In the genomic region with DNA sequence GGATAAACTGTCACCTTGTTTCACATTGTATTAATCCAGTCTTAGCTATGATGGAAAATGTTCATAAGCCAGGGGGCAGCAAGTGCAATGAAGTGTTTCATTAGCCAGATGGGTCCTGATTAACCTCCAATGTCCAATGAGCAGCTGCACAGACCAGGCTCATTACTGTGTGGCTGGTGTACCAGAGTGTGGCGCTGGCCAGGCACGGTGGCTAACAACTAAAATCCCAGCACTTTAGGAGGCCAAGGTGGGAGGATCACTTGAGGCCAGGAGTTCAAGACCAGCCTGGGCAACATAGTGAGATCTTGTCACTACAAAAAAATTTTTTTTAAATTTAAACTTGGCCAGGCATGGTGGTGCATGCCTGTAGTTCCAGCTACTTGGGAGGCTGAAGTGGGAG, we compare ENCODE assay signal across 20 cellular contexts.
DNase-seq lines count a peak whose midpoint lies in the region; ATAC-seq and TF ChIP-seq lines count a peak whose summit lies in the region.
"Had no signal": no experiment of that assay in that cellular context is flagged by ENCODE, and none has a peak within 500 bp of the region (broad histone marks: within the 10 kb centered on the region; RNA-seq: fewer than 3 reads in every experiment).

No MANE protein-coding gene starts in this region.

- H3K4me1 Mint-ChIP-seq in osteocyte (ENCODE audit: unreplicated experiment), result no peaks in the 10 kb centered on the region
- no peaks in the 10 kb centered on the region for H3K4me1 Mint-ChIP-seq in T-cell
- H3K4me1 Mint-ChIP-seq: activated naive CD8-positive, alpha-beta T cell treated with anti-CD3 and anti-CD28 coated beads, Interleukin-2, amount 10 ng/mL, durations not matched to agents 7 days and 5 days; stimulated activated memory B cell treated with anti-CD40 and anti-IgM and Interleukin-4, amounts not matched to agents 10 μg/mL and 1 μg/mL and 100 μg/mL, for 72 hours had no signal

- H3K27me3 ChIP-seq in IMR-90 (ENCODE audit: control insufficient read depth, insufficient read depth, low read length) (no peaks in the 10 kb centered on the region), WERI-Rb-1 (ENCODE audit: insufficient read depth, low read depth, severe bottlenecking) (no peaks in the 10 kb centered on the region)
- H3K27me3 ChIP-seq: body of pancreas, colonic mucosa had no signal

- POLR2A ChIA-PET in IMR-90 (lab: Charles Lee; ENCODE audit: unreplicated experiment), result no interaction called here
- POLR2A ChIA-PET in T-cell (lab: Charles Lee), result no interaction called here

- no peak overlapping the region for H3K4ac ChIP-seq in IMR-90 (ENCODE audit: low read depth, low read length)

- no peaks in the 10 kb centered on the region for H3K9me1 ChIP-seq in IMR-90 (ENCODE audit: insufficient read depth, low read length)

- no peak overlapping the region for H2AK5ac ChIP-seq in IMR-90 (ENCODE audit: low read depth, low read length)

- intact Hi-C loops in IMR-90 (cut with micrococcal nuclease), result no loop called here

- H3K27me3 Mint-ChIP-seq in osteocyte (ENCODE audit: unreplicated experiment) (no peaks in the 10 kb centered on the region), T-cell (peaks cover 12 to 22% of the 10 kb centered on the region in 2 donors)

- H3K36me3 Mint-ChIP-seq in osteocyte (ENCODE audit: unreplicated experiment), result no peaks in the 10 kb centered on the region
- H3K36me3 Mint-ChIP-seq in T-cell, result no peaks in the 10 kb centered on the region
- H3K36me3 Mint-ChIP-seq: activated naive CD8-positive, alpha-beta T cell treated with anti-CD3 and anti-CD28 coated beads, Interleukin-2, amount 10 ng/mL, durations not matched to agents 7 days and 5 days; stimulated activated memory B cell treated with anti-CD40 and anti-IgM and Interleukin-4, amounts not matched to agents 10 μg/mL and 1 μg/mL and 100 μg/mL, for 72 hours had no signal

- H3K14ac ChIP-seq in IMR-90 (replicated peaks; ENCODE audit: low read depth, low read length), result no peak overlapping the region

- no peak for TF ChIP-seq RAD21 in IMR-90 (IDR thresholded peaks at IDR 0.05; ENCODE audit: low read length)

- TF ChIP-seq CTCF in IMR-90 (conservative IDR thresholded peaks at IDR 0.05; ENCODE audit: low read depth, low read length) (0 out of 2 replicates have a peak, but pooled peaks have one; percentile 5), WERI-Rb-1 (IDR thresholded peaks at IDR 0.05; ENCODE audit: low read depth, low read length) (peak; percentile 63), osteocyte (IDR thresholded peaks at IDR 0.05) (no peak)

- no peak overlapping the region for H4K8ac ChIP-seq in IMR-90 (ENCODE audit: low read depth in 2 of 2, low read length in 2 of 2)

- TF ChIP-seq POLR2A in IMR-90 (IDR thresholded peaks at IDR 0.05; ENCODE audit: low read depth, low read length), result no peak

- H3K9ac ChIP-seq in IMR-90 (ENCODE audit: low read depth, low read length), result no peak overlapping the region

- no peak overlapping the region for H4K91ac ChIP-seq in IMR-90 (ENCODE audit: insufficient read depth, low read depth, low read length)

- peaks cover 4% of the 10 kb centered on the region; the same call in 1 of the 2 replicates for H3K4me1 ChIP-seq in IMR-90 (ENCODE audit: control insufficient read depth, insufficient read depth, low read length)
- H3K4me1 ChIP-seq: colonic mucosa had no signal

- no peak overlapping the region for H2BK15ac ChIP-seq in IMR-90 (ENCODE audit: low read depth, low read length)

- H3K27ac ChIP-seq in IMR-90 (ENCODE audit: insufficient read depth, low read length), result no peak overlapping the region
- no peak overlapping the region for H3K27ac ChIP-seq in WERI-Rb-1
- H3K27ac ChIP-seq: colonic mucosa had no signal

- no peak overlapping the region for H3K18ac ChIP-seq in IMR-90 (ENCODE audit: low read depth, low read length)

- H3K79me1 ChIP-seq in IMR-90 (ENCODE audit: low read depth in 1 of 2, low read length in 2 of 2), result no peaks in the 10 kb centered on the region

- no peak overlapping the region for H4K5ac ChIP-seq in IMR-90 (ENCODE audit: low read depth, low read length)

- H3K4me3 Mint-ChIP-seq in osteocyte (ENCODE audit: unreplicated experiment) (no peak overlapping the region), T-cell (no peak overlapping the region)
- H3K4me3 Mint-ChIP-seq: activated naive CD8-positive, alpha-beta T cell treated with anti-CD3 and anti-CD28 coated beads, Interleukin-2, amount 10 ng/mL, durations not matched to agents 7 days and 5 days; endodermal cell; stimulated activated memory B cell treated with anti-CD40 and anti-IgM and Interleukin-4, amounts not matched to agents 10 μg/mL and 1 μg/mL and 100 μg/mL, for 72 hours had no signal

- dilution Hi-C loops in IMR-90 (cut with HindIII; ENCODE audit: low sequenced_read_pairs, unreplicated experiment), result no loop called here

- peak; percentile 65 for DNase-seq in DMS 273 (lab: John Stamatoyannopoulos, UW; ENCODE audit: unreplicated experiment)
- DNase-seq in IMR-90, result no peak
- DNase-seq in WERI-Rb-1, result peak; percentile 83
- peak; percentile 27 for DNase-seq in osteocyte (ENCODE audit: extremely low spot score, unreplicated experiment)
- DNase-seq in activated CD4-positive, alpha-beta T cell treated with anti-CD3 and anti-CD28 coated beads, Interleukin-2, amount 50 U/mL, for 4 hours, result no peak
- DNase-seq in HPDE6-E6E7 (ENCODE audit: extremely low spot score), result no peak
- DNase-seq in T-cell, result no peak
- DNase-seq: activated CD4-positive, alpha-beta T cell treated with anti-CD3 and anti-CD28 coated beads for 1 hour; activated naive CD8-positive, alpha-beta T cell treated with anti-CD3 and anti-CD28 coated beads, Interleukin-2, amount 10 ng/mL, durations not matched to agents 7 days and 5 days; AML-193; body of pancreas; colonic mucosa; endodermal cell; islet precursor cell; NCI-H1417 treated with DMSO at 0.1 percent for 48 hours; retina had no signal

- H2BK120ac ChIP-seq in IMR-90 (ENCODE audit: low read depth, low read length), result no peak overlapping the region

- no TSS peak for BruUV-seq in IMR-90 (replicated peaks; lab: Mats Ljungman, UMichigan)

- no peak overlapping the region for H3K4me2 ChIP-seq in IMR-90 (ENCODE audit: low read depth, low read length)

- in situ Hi-C loops in IMR-90 (cut with MboI; ENCODE audit: low sequenced_read_pairs), result no loop called here

- H3K4me3 ChIP-seq in IMR-90 (ENCODE audit: insufficient read depth, low read depth, low read length), result no peak overlapping the region
- H3K4me3 ChIP-seq in WERI-Rb-1 (ENCODE audit: low read depth, low read length), result no peak overlapping the region
- H3K4me3 ChIP-seq: body of pancreas, colonic mucosa, GM12878 had no signal

- no peaks in the 10 kb centered on the region for H4K20me1 ChIP-seq in IMR-90 (ENCODE audit: insufficient read depth, low read length)

- no peak for ATAC-seq in IMR-90 (ENCODE audit: low read depth)
- no peak for ATAC-seq in T-cell (replicated peaks in 1 of 4)
- ATAC-seq: GM12878; Panc1; SK-N-SH treated with all-trans-retinoic acid at 6 μM for 48 hours; stimulated activated memory B cell treated with anti-CD40 and anti-IgM and Interleukin-4, amounts not matched to agents 10 μg/mL and 1 μg/mL and 100 μg/mL, for 72 hours had no signal

- CTCF ChIA-PET in IMR-90 (lab: Yijun Ruan, JAX), result no interaction called here
- CTCF ChIA-PET in T-cell (lab: Charles Lee), result no interaction called here

- no peak overlapping the region for H2BK5ac ChIP-seq in IMR-90 (ENCODE audit: low read depth, low read length, poor library complexity, severe bottlenecking)

- H3K23ac ChIP-seq in IMR-90 (ENCODE audit: low read depth, low read length), result no peak overlapping the region

- no peak overlapping the region for H2BK20ac ChIP-seq in IMR-90 (ENCODE audit: low read depth, low read length)

- H3K9me3 Mint-ChIP-seq in osteocyte (ENCODE audit: unreplicated experiment), result no peaks in the 10 kb centered on the region
- peaks cover 0 to 2% (median 0%) of the 10 kb centered on the region in 3 donors for H3K9me3 Mint-ChIP-seq in T-cell
- H3K9me3 Mint-ChIP-seq: activated naive CD8-positive, alpha-beta T cell treated with anti-CD3 and anti-CD28 coated beads, Interleukin-2, amount 10 ng/mL, durations not matched to agents 7 days and 5 days had no signal

- no peaks in the 10 kb centered on the region for H3K36me3 ChIP-seq in IMR-90 (ENCODE audit: control insufficient read depth, insufficient read depth, low read length)
- H3K36me3 ChIP-seq in WERI-Rb-1, result no peaks in the 10 kb centered on the region
- H3K36me3 ChIP-seq: colonic mucosa had no signal

- 100% methylated on average over 1 of the region's 2 CpGs; no CpG with 5 or more reads in 1 of the 2 experiments for WGBS in IMR-90 (ENCODE audit: extremely low coverage in 2 of 2, insufficient read length in 1 of 2), 2 experiments

- H3K27ac Mint-ChIP-seq in osteocyte (ENCODE audit: unreplicated experiment) (no peak overlapping the region), T-cell (no peak overlapping the region)
- H3K27ac Mint-ChIP-seq: activated naive CD8-positive, alpha-beta T cell treated with anti-CD3 and anti-CD28 coated beads, Interleukin-2, amount 10 ng/mL, durations not matched to agents 7 days and 5 days; endodermal cell; stimulated activated memory B cell treated with anti-CD40 and anti-IgM and Interleukin-4, amounts not matched to agents 10 μg/mL and 1 μg/mL and 100 μg/mL, for 72 hours had no signal

- no peak overlapping the region for H2AFZ ChIP-seq in IMR-90 (replicated peaks; ENCODE audit: low read length, poor library complexity)

- H3K56ac ChIP-seq in IMR-90 (ENCODE audit: extremely low read depth, insufficient read depth, low read length), result no peak overlapping the region

- H3K9me3 ChIP-seq in IMR-90 (ENCODE audit: control insufficient read depth, insufficient read depth, low read length), result no peaks in the 10 kb centered on the region
- H3K9me3 ChIP-seq in WERI-Rb-1 (ENCODE audit: severe bottlenecking), result no peaks in the 10 kb centered on the region
- H3K9me3 ChIP-seq: body of pancreas, colonic mucosa had no signal

- H2AK9ac ChIP-seq in IMR-90 (replicated peaks; ENCODE audit: low read depth, low read length, poor library complexity), result no peak overlapping the region

TF ChIP-seq in IMR-90, 13 proteins besides CTCF, POLR2A, EP300 and RAD21:
- TF ChIP-seq USF2 (IDR thresholded peaks at IDR 0.05; ENCODE audit: low read depth, low read length) (no peak), CEBPB (IDR thresholded peaks at IDR 0.05; ENCODE audit: low read depth, low read length) (no peak), MAZ (IDR thresholded peaks at IDR 0.05; ENCODE audit: borderline replicate concordance, low read depth, low read length) (no peak), CHD1 (IDR thresholded peaks at IDR 0.05; ENCODE audit: low read depth, low read length) (no peak), NFE2L2 (IDR thresholded peaks at IDR 0.05; ENCODE audit: low read depth, low read length) (no peak)

Comparison
In these comparisons a context has a peak if more than half of its experiments do, and no peak if none do; other contexts are left out.
1. DNase-seq: peak in DMS 273 (single experiment), WERI-Rb-1 (single experiment) and osteocyte (single experiment); none in IMR-90 (single experiment), activated CD4-positive, alpha-beta T cell treated with anti-CD3 and anti-CD28 coated beads, Interleukin-2, amount 50 U/mL, for 4 hours (0 of 2), HPDE6-E6E7 (single experiment) and T-cell (0 of 34).